In genomic region chr3:133448478-133449122, GRCh38 we compare ENCODE assay signal across 8 cellular contexts. TPM values are rescaled to one million over a fixed set of nuclear protein-coding genes. Genes with fewer than 3 reads are reported as not detected.
DNase-seq lines count a peak whose midpoint lies in the region; ATAC-seq and TF ChIP-seq lines count a peak whose summit lies in the region.

No MANE protein-coding gene starts in this region.

- H3K9me3 ChIP-seq in SJCRH30 (replicated peaks) (no peaks in the 10 kb centered on the region), MG63 (no peaks in the 10 kb centered on the region)

- no peaks in the 10 kb centered on the region for H3K4me1 ChIP-seq in SJCRH30

- H3K9me3 Mint-ChIP-seq in stimulated activated naive B cell treated with anti-CD40 and anti-IgM and Interleukin-4, amounts not matched to agents 10 μg/mL and 1 μg/mL and 100 μg/mL, for 72 hours = no peaks in the 10 kb centered on the region

- H3K4me3 Mint-ChIP-seq in stimulated activated naive B cell treated with anti-CD40 and anti-IgM and Interleukin-4, amounts not matched to agents 10 μg/mL and 1 μg/mL and 100 μg/mL, for 72 hours = peak overlapping the region; percentile 48 to 50

- H3K4me3 ChIP-seq in SJCRH30 (no peak overlapping the region), MG63 (no peak overlapping the region)

- H3K27me3 ChIP-seq in SJCRH30 = no peaks in the 10 kb centered on the region
- H3K27me3 ChIP-seq in MG63 = no peaks in the 10 kb centered on the region

- CTCF ChIA-PET in GM10248 (lab: Yijun Ruan, JAX) = interaction anchor here (0.8 to 19.5 kb wide), 7 partner anchors 8 to 217 kb away, joined by 3 to 240 read pairs (median 3); no protein-coding TSS in a partner anchor

- H3K27ac Mint-ChIP-seq in stimulated activated naive B cell treated with anti-CD40 and anti-IgM and Interleukin-4, amounts not matched to agents 10 μg/mL and 1 μg/mL and 100 μg/mL, for 72 hours = peak overlapping the region; percentile 92

- POLR2A ChIA-PET in GM10248 (lab: Yijun Ruan, JAX) = interaction anchor here (0.6 to 1.4 kb wide), 5 partner anchors 19 to 143 kb away, joined by 4 to 12 read pairs (median 4); partner anchors contain the start of gene CDV3

- DNase-seq in GM10248 (ENCODE audit: extremely low spot score) (peak; percentile 80), NCI-H510A treated with DMSO at 0.1 percent for 48 hours (lab: John Stamatoyannopoulos, UW) (no peak), SJCRH30 (no peak), MG63 (no peak)
- peak; percentile 80 for DNase-seq in activated effector memory CD4-positive, alpha-beta T cell treated with anti-CD3 and anti-CD28 coated beads, Interleukin-2, amount 50 U/mL, for 16 hours
- peak; percentile 82 for DNase-seq in stimulated activated naive B cell treated with anti-CD40 and anti-IgM and Interleukin-4, amounts not matched to agents 10 μg/mL and 1 μg/mL and 100 μg/mL, for 72 hours

- no peaks in the 10 kb centered on the region for H3K36me3 ChIP-seq in SJCRH30
- H3K36me3 ChIP-seq in MG63 = no peaks in the 10 kb centered on the region

- no peak overlapping the region for H3K27ac ChIP-seq in SJCRH30

- H3K36me3 Mint-ChIP-seq in stimulated activated naive B cell treated with anti-CD40 and anti-IgM and Interleukin-4, amounts not matched to agents 10 μg/mL and 1 μg/mL and 100 μg/mL, for 72 hours = no peaks in the 10 kb centered on the region

- peaks cover 44 to 58% of the 10 kb centered on the region in 2 donors for H3K4me1 Mint-ChIP-seq in stimulated activated naive B cell treated with anti-CD40 and anti-IgM and Interleukin-4, amounts not matched to agents 10 μg/mL and 1 μg/mL and 100 μg/mL, for 72 hours

- no peak for TF ChIP-seq CTCF in GM10248 (IDR thresholded peaks at IDR 0.05; ENCODE audit: control extremely low read depth, extremely low read depth, low read depth, missing control alignments)

- ATAC-seq in GM21381 (IDR thresholded peaks at IDR 0.05; ENCODE audit: unreplicated experiment) (peak; percentile 90), HG03575 (IDR thresholded peaks at IDR 0.05; ENCODE audit: extremely low read depth, insufficient number of reproducible peaks, low FRiP score, unreplicated experiment) (peak; percentile 60)
- peak; percentile 96 to 97 for ATAC-seq in stimulated activated naive B cell treated with anti-CD40 and anti-IgM and Interleukin-4, amounts not matched to agents 10 μg/mL and 1 μg/mL and 100 μg/mL, for 72 hours (replicated peaks)

- H3K27me3 Mint-ChIP-seq in stimulated activated naive B cell treated with anti-CD40 and anti-IgM and Interleukin-4, amounts not matched to agents 10 μg/mL and 1 μg/mL and 100 μg/mL, for 72 hours = peaks cover 11 to 12% of the 10 kb centered on the region in 2 donors

RNA-seq across cellular contexts. Expression of gene BFSP2, which starts 48.7 kb away (rescaled TPM):
- total RNA-seq in SJCRH30 (2014; rRNA removed; shearing (Covaris generic)) = 0.41 TPM in 1 of 2 replicates, not detected in the other
- total RNA-seq in MG63 (2014; rRNA removed; shearing (Covaris generic); ENCODE audit: low replicate concordance) = not detected in 2 replicates

Comparison
In these comparisons a context has a peak if more than half of its experiments do, and no peak if none do; other contexts are left out.
1. DNase-seq: peak in GM10248 (single experiment), activated effector memory CD4-positive, alpha-beta T cell treated with anti-CD3 and anti-CD28 coated beads, Interleukin-2, amount 50 U/mL, for 16 hours (single experiment) and stimulated activated naive B cell treated with anti-CD40 and anti-IgM and Interleukin-4, amounts not matched to agents 10 μg/mL and 1 μg/mL and 100 μg/mL, for 72 hours (single experiment); none in NCI-H510A treated with DMSO at 0.1 percent for 48 hours (single experiment), SJCRH30 (0 of 2) and MG63 (single experiment).
2. Peak in every context shown above with its lines, with median percentiles within 50 percentile points of each other: ATAC-seq.